23 cellular contexts compared by ENCODE assay signal in genomic region chr2:193542762-193543161, GRCh38.
DNase-seq lines count a peak whose midpoint lies in the region; ATAC-seq and TF ChIP-seq lines count a peak whose summit lies in the region.
"Had no signal": no experiment of that assay in that cellular context is flagged by ENCODE, and none has a peak within 500 bp of the region (broad histone marks: within the 10 kb centered on the region; RNA-seq: fewer than 3 reads in every experiment).

No MANE protein-coding gene starts in this region.

- no peak overlapping the region for H3K4me3 Mint-ChIP-seq in activated CD8-positive, alpha-beta T cell treated with anti-CD3 and anti-CD28 coated beads for 36 hours
- H3K4me3 Mint-ChIP-seq in activated CD8-positive, alpha-beta T cell treated with anti-CD3 and anti-CD28 coated beads, Interleukin-2, amount 10 ng/mL, durations not matched to agents 7 days and 5 days: no peak overlapping the region
- H3K4me3 Mint-ChIP-seq: activated CD4-positive, alpha-beta memory T cell treated with anti-CD3 and anti-CD28 coated beads for 36 hours; activated naive CD8-positive, alpha-beta T cell; activated T-cell treated with anti-CD3 and anti-CD28 coated beads, Interleukin-2, amount 50 U/mL, for 24 hours; brain; CD4-positive, CD25-positive, alpha-beta regulatory T cell; memory B cell; naive thymus-derived CD8-positive, alpha-beta T cell; WTC11 had no signal

- TF ChIP-seq CTCF in activated CD8-positive, alpha-beta T cell treated with anti-CD3 and anti-CD28 coated beads for 36 hours (IDR thresholded peaks at IDR 0.05): no peak

- H3K4me1 Mint-ChIP-seq in activated CD8-positive, alpha-beta T cell treated with anti-CD3 and anti-CD28 coated beads for 36 hours (ENCODE audit: low read depth): no peaks in the 10 kb centered on the region
- no peaks in the 10 kb centered on the region for H3K4me1 Mint-ChIP-seq in activated CD8-positive, alpha-beta T cell treated with anti-CD3 and anti-CD28 coated beads, Interleukin-2, amount 10 ng/mL, durations not matched to agents 7 days and 5 days (ENCODE audit: low read depth)
- H3K4me1 Mint-ChIP-seq: brain; CD4-positive, CD25-positive, alpha-beta regulatory T cell; memory B cell; naive thymus-derived CD8-positive, alpha-beta T cell had no signal

- POLR2A ChIA-PET in activated CD8-positive, alpha-beta T cell treated with anti-CD3 and anti-CD28 coated beads for 36 hours (lab: Charles Lee): no interaction called here
- POLR2A ChIA-PET in activated CD8-positive, alpha-beta T cell treated with anti-CD3 and anti-CD28 coated beads, Interleukin-2, amount 10 ng/mL, durations not matched to agents 7 days and 5 days (lab: Charles Lee): no interaction called here

- peak; percentile 1 for DNase-seq in activated CD8-positive, alpha-beta T cell treated with anti-CD3 and anti-CD28 coated beads for 36 hours
- DNase-seq in activated CD8-positive, alpha-beta T cell treated with anti-CD3 and anti-CD28 coated beads, Interleukin-2, amount 10 ng/mL, durations not matched to agents 7 days and 5 days: no peak
- peak; percentile 74 for DNase-seq in NCI-H345 (lab: John Stamatoyannopoulos, UW)
- peak; percentile 45 for DNase-seq in myocyte (ENCODE audit: low read depth)
- DNase-seq in DMS114 treated with DMSO at 0.1 percent for 48 hours (lab: John Stamatoyannopoulos, UW; ENCODE audit: unreplicated experiment): no peak
- DNase-seq in activated naive CD4-positive, alpha-beta T cell treated with anti-CD3 and anti-CD28 coated beads, Interleukin-2, amount 50 U/mL, for 72 hours (ENCODE audit: low spot score in 2 of 2): no peak
- DNase-seq: activated CD4-positive, alpha-beta memory T cell treated with anti-CD3 and anti-CD28 coated beads for 36 hours; activated T-cell treated with anti-CD3 and anti-CD28 coated beads, Interleukin-2, amount 50 U/mL, for 24 hours; CD4-positive, CD25-positive, alpha-beta regulatory T cell; cortex of kidney; EL; foreskin keratinocyte; kidney glomerular epithelial cell; naive thymus-derived CD8-positive, alpha-beta T cell; NCI-H446; upper lobe of right lung had no signal

- no peaks in the 10 kb centered on the region for H3K36me3 Mint-ChIP-seq in activated CD8-positive, alpha-beta T cell treated with anti-CD3 and anti-CD28 coated beads for 36 hours (ENCODE audit: low read depth)
- no peaks in the 10 kb centered on the region for H3K36me3 Mint-ChIP-seq in activated CD8-positive, alpha-beta T cell treated with anti-CD3 and anti-CD28 coated beads, Interleukin-2, amount 10 ng/mL, durations not matched to agents 7 days and 5 days (ENCODE audit: low read depth)
- no peaks in the 10 kb centered on the region for H3K36me3 Mint-ChIP-seq in activated naive CD4-positive, alpha-beta T cell treated with anti-CD3 and anti-CD28 coated beads, Interleukin-2, amount 50 U/mL, for 72 hours
- H3K36me3 Mint-ChIP-seq: activated CD4-positive, alpha-beta memory T cell treated with anti-CD3 and anti-CD28 coated beads for 36 hours; activated naive CD8-positive, alpha-beta T cell; CD4-positive, CD25-positive, alpha-beta regulatory T cell; memory B cell; naive thymus-derived CD8-positive, alpha-beta T cell had no signal

- intact Hi-C loops in activated CD8-positive, alpha-beta T cell treated with anti-CD3 and anti-CD28 coated beads for 36 hours (cut with micrococcal nuclease): no loop called here

- peaks cover 1% of the 10 kb centered on the region for H3K9me3 Mint-ChIP-seq in activated CD8-positive, alpha-beta T cell treated with anti-CD3 and anti-CD28 coated beads for 36 hours
- H3K9me3 Mint-ChIP-seq in activated CD8-positive, alpha-beta T cell treated with anti-CD3 and anti-CD28 coated beads, Interleukin-2, amount 10 ng/mL, durations not matched to agents 7 days and 5 days (ENCODE audit: insufficient read depth): no peaks in the 10 kb centered on the region
- H3K9me3 Mint-ChIP-seq in activated naive CD4-positive, alpha-beta T cell treated with anti-CD3 and anti-CD28 coated beads, Interleukin-2, amount 50 U/mL, for 72 hours: peaks cover 6 to 8% of the 10 kb centered on the region in 2 donors

- H3K27me3 Mint-ChIP-seq in activated CD8-positive, alpha-beta T cell treated with anti-CD3 and anti-CD28 coated beads for 36 hours: no peaks in the 10 kb centered on the region
- H3K27me3 Mint-ChIP-seq in activated CD8-positive, alpha-beta T cell treated with anti-CD3 and anti-CD28 coated beads, Interleukin-2, amount 10 ng/mL, durations not matched to agents 7 days and 5 days (ENCODE audit: low read depth): no peaks in the 10 kb centered on the region
- H3K27me3 Mint-ChIP-seq: activated CD4-positive, alpha-beta memory T cell treated with anti-CD3 and anti-CD28 coated beads for 36 hours; activated naive CD8-positive, alpha-beta T cell; activated T-cell treated with anti-CD3 and anti-CD28 coated beads, Interleukin-2, amount 50 U/mL, for 24 hours; brain; CD4-positive, CD25-positive, alpha-beta regulatory T cell; memory B cell had no signal

- CTCF ChIA-PET in activated CD8-positive, alpha-beta T cell treated with anti-CD3 and anti-CD28 coated beads for 36 hours (lab: Charles Lee): no interaction called here
- CTCF ChIA-PET in activated CD8-positive, alpha-beta T cell treated with anti-CD3 and anti-CD28 coated beads, Interleukin-2, amount 10 ng/mL, durations not matched to agents 7 days and 5 days (lab: Charles Lee): no interaction called here

- no peak overlapping the region for H3K27ac Mint-ChIP-seq in activated CD8-positive, alpha-beta T cell treated with anti-CD3 and anti-CD28 coated beads for 36 hours
- no peak overlapping the region for H3K27ac Mint-ChIP-seq in activated CD8-positive, alpha-beta T cell treated with anti-CD3 and anti-CD28 coated beads, Interleukin-2, amount 10 ng/mL, durations not matched to agents 7 days and 5 days
- no peak overlapping the region for H3K27ac Mint-ChIP-seq in activated naive CD4-positive, alpha-beta T cell treated with anti-CD3 and anti-CD28 coated beads, Interleukin-2, amount 50 U/mL, for 72 hours
- H3K27ac Mint-ChIP-seq: activated CD4-positive, alpha-beta memory T cell treated with anti-CD3 and anti-CD28 coated beads for 36 hours; activated naive CD8-positive, alpha-beta T cell; activated T-cell treated with anti-CD3 and anti-CD28 coated beads, Interleukin-2, amount 50 U/mL, for 24 hours; brain; CD4-positive, CD25-positive, alpha-beta regulatory T cell; memory B cell; naive thymus-derived CD8-positive, alpha-beta T cell; WTC11 had no signal

- no peak for ATAC-seq in activated CD8-positive, alpha-beta T cell treated with anti-CD3 and anti-CD28 coated beads for 36 hours
- ATAC-seq in activated CD8-positive, alpha-beta T cell treated with anti-CD3 and anti-CD28 coated beads, Interleukin-2, amount 10 ng/mL, durations not matched to agents 7 days and 5 days: no peak
- ATAC-seq in HG03342 (IDR thresholded peaks at IDR 0.05; ENCODE audit: unreplicated experiment): peak; percentile 47
- ATAC-seq in HG03196 (IDR thresholded peaks at IDR 0.05; ENCODE audit: unreplicated experiment): no peak
- ATAC-seq in activated naive CD4-positive, alpha-beta T cell treated with anti-CD3 and anti-CD28 coated beads, Interleukin-2, amount 50 U/mL, for 72 hours: no peak
- ATAC-seq: foreskin keratinocyte; naive thymus-derived CD8-positive, alpha-beta T cell; pancreas; upper lobe of right lung; WTC11 had no signal

Comparison
In these comparisons a context has a peak if more than half of its experiments do, and no peak if none do; other contexts are left out.
1. DNase-seq: peak in activated CD8-positive, alpha-beta T cell treated with anti-CD3 and anti-CD28 coated beads for 36 hours (single experiment), NCI-H345 (single experiment) and myocyte (single experiment); none in activated CD8-positive, alpha-beta T cell treated with anti-CD3 and anti-CD28 coated beads, Interleukin-2, amount 10 ng/mL, durations not matched to agents 7 days and 5 days (single experiment), DMS114 treated with DMSO at 0.1 percent for 48 hours (single experiment) and activated naive CD4-positive, alpha-beta T cell treated with anti-CD3 and anti-CD28 coated beads, Interleukin-2, amount 50 U/mL, for 72 hours (0 of 2).